In the genomic region with DNA sequence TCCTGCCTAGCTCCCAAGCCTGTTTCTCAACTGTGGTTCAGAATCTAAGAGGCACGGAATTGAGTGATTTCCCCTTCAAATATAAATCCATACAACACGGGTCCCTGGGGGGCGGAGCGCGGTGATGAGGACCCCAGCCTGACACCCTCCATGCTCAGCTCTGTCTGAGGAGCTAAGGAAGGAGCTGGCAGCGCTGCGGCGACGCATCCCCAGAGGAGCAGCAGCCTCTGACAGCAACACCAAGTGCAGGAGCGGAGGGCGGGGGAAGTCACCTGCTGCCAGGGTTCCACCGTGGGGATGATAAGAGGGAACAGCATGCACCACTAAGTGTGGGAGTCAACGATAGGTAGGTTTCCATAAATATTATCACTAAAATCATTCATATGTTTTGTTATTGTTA, we compare ENCODE assay signal across 9 cellular contexts.
"Had no signal": no experiment of that assay in that cellular context is flagged by ENCODE, and none has a peak within 500 bp of the region (broad histone marks: within the 10 kb centered on the region; RNA-seq: fewer than 3 reads in every experiment).

No MANE protein-coding gene starts in this region.

- H3K9ac ChIP-seq: KMS-11 had no signal

- FAIRE-seq: HepG2, HTR-8/SVneo, K562 had no signal

- ATAC-seq: HepG2, K562 had no signal

- H3K36me3 Mint-ChIP-seq: IgD-negative memory B cell had no signal

- H3K4me1 Mint-ChIP-seq: IgD-negative memory B cell had no signal

- DNase-seq: IMR-90, KBM-7, KG1 had no signal

- H3K4me2 ChIP-seq: KMS-11 had no signal

- H3K4me3 Mint-ChIP-seq: IgD-negative memory B cell had no signal

- H3K4me3 ChIP-seq: K562 had no signal

- H3K27ac ChIP-seq: HL-60, KMS-11 had no signal

- H3K27ac Mint-ChIP-seq: IgD-negative memory B cell had no signal
